ENCODE assay signal across 14 cellular contexts in the genomic region with DNA sequence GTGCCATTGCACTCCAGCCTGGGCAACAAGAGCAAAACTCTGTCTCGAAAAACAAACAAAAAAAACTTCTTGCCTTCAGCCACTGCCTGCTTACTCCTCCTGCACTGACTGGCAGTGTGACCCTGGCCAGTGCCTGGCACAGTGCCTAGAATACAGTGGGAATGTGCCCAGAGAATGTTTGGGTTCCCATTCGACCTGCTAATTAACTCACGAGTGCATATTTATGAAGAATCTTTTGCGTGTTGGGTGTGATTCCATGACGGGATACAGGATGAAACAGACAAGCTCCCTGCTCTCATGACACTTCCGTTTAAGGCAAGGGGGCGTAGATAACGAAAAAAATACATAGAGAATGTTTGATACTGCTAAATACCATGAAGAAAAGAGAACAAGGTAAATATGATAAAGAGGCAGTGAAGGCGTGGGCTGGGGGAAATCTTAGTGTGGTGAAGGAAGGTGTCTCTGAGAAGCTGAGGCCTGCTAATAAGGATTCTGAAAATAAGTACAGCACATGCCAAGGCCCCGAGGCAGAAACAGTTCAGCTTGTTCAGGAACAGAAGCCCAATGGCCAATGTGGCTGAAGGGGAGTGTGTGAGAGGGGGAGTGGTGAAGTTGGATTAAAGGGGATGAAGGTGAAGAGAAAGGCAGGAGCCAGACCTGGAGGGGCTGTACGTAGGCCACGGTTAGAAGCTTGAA. TPM values are rescaled to one million over a fixed set of nuclear protein-coding genes. Genes with fewer than 3 reads are reported as not detected.
DNase-seq lines count a peak whose midpoint lies in the region; ATAC-seq, FAIRE-seq and TF ChIP-seq lines count a peak whose summit lies in the region.
"Had no signal": no experiment of that assay in that cellular context is flagged by ENCODE, and none has a peak within 500 bp of the region (broad histone marks: within the 10 kb centered on the region; RNA-seq: fewer than 3 reads in every experiment).

No MANE protein-coding gene starts in this region.

- POLR2A ChIA-PET in CD8-positive, alpha-beta memory T cell (lab: Charles Lee) = interaction anchor here (2.0 to 2.8 kb wide), 2 partner anchors 9 to 22 kb away, joined by 7 to 13 read pairs; no protein-coding TSS in a partner anchor

- intact Hi-C loops in adrenal gland (cut with DNase I) = no loop called here

- no peak overlapping the region for H3K4me3 ChIP-seq in CD8-positive, alpha-beta memory T cell (ENCODE audit: low read length)
- no peak overlapping the region for H3K4me3 ChIP-seq in adrenal gland
- H3K4me3 ChIP-seq: prostate gland had no signal

- peak overlapping the region; percentile 78 to 99 (median 85) for H3K4me3 Mint-ChIP-seq in CD8-positive, alpha-beta memory T cell
- peak overlapping the region; percentile 34 to 78 (median 52) for H3K4me3 Mint-ChIP-seq in naive B cell

- TF ChIP-seq CTCF in adrenal gland (IDR thresholded peaks at IDR 0.05) = no peak

- TF ChIP-seq POLR2A in GM12892 (IDR thresholded peaks at IDR 0.05; ENCODE audit: low read depth, low read length) = no peak
- TF ChIP-seq POLR2A in adrenal gland (IDR thresholded peaks at IDR 0.05) = no peak

- no peaks in the 10 kb centered on the region for H3K36me3 ChIP-seq in CD8-positive, alpha-beta memory T cell (ENCODE audit: insufficient read depth, low read length)
- H3K36me3 ChIP-seq in adrenal gland (replicated peaks in 1 of 2) = no peaks in the 10 kb centered on the region
- H3K36me3 ChIP-seq: prostate gland had no signal

- peak overlapping the region; percentile 67 to 99 (median 95) for H3K27ac Mint-ChIP-seq in CD8-positive, alpha-beta memory T cell
- peak overlapping the region in 5 of 6 donors; percentile 54 to 91 (median 77) for H3K27ac Mint-ChIP-seq in naive B cell

- H3K4me1 Mint-ChIP-seq in CD8-positive, alpha-beta memory T cell = peaks cover 78 to 92% (median 92%) of the 10 kb centered on the region in 3 donors
- peaks cover 80 to 95% (median 93%) of the 10 kb centered on the region in 3 donors for H3K4me1 Mint-ChIP-seq in naive B cell

- FAIRE-seq in GM12892 (lab: Jason Lieb, UNC) = peak; percentile 81
- FAIRE-seq: G401.6 had no signal

- H3K9me3 ChIP-seq in CD8-positive, alpha-beta memory T cell (ENCODE audit: low read length) = no peaks in the 10 kb centered on the region
- no peaks in the 10 kb centered on the region for H3K9me3 ChIP-seq in adrenal gland (replicated peaks in 1 of 3)
- H3K9me3 ChIP-seq: prostate gland had no signal

- no peak for DNase-seq in CD8-positive, alpha-beta memory T cell
- DNase-seq in GM12892 (ENCODE audit: insufficient read length) (no peak), adrenal gland (peak; percentile 71 to 84 (median 78)), naive B cell (no peak), NCI-H1436 (lab: John Stamatoyannopoulos, UW) (no peak), DMS53 (lab: John Stamatoyannopoulos, UW) (no peak)
- DNase-seq: amniotic stem cell, NCI-H1092 treated with DMSO at 0.1 percent for 48 hours, PC-3 had no signal

- ATAC-seq in naive B cell (ENCODE audit: low read depth in 2 of 2) (no peak), HG02970 (IDR thresholded peaks at IDR 0.05; ENCODE audit: low FRiP score, unreplicated experiment) (no peak), GM21737 (IDR thresholded peaks at IDR 0.05; ENCODE audit: unreplicated experiment) (no peak)
- ATAC-seq: PC-3 had no signal

- no peak overlapping the region for H3K27ac ChIP-seq in CD8-positive, alpha-beta memory T cell (ENCODE audit: low read depth, low read length)
- peak overlapping the region in 2 of 5 donors; percentile 40 to 54 for H3K27ac ChIP-seq in adrenal gland

- peaks cover 0 to 50% (median 14%) of the 10 kb centered on the region in 3 donors for H3K36me3 Mint-ChIP-seq in CD8-positive, alpha-beta memory T cell
- H3K36me3 Mint-ChIP-seq in naive B cell = no peaks in the 10 kb centered on the region

- CTCF ChIA-PET in CD8-positive, alpha-beta memory T cell (lab: Charles Lee) = interaction anchor here (3.1 to 12.6 kb wide), 4 partner anchors 12 to 35 kb away, joined by 13 to 133 read pairs (median 72); partner anchors contain the start of gene PHOSPHO1

- H3K9me3 Mint-ChIP-seq in CD8-positive, alpha-beta memory T cell = no peaks in the 10 kb centered on the region
- H3K9me3 Mint-ChIP-seq in naive B cell = no peaks in the 10 kb centered on the region

- peaks cover 90% of the 10 kb centered on the region for H3K4me1 ChIP-seq in CD8-positive, alpha-beta memory T cell (ENCODE audit: insufficient read depth, low read length)
- peaks cover 8 to 18% of the 10 kb centered on the region in 2 donors for H3K4me1 ChIP-seq in adrenal gland (replicated peaks in 1 of 2)
- H3K4me1 ChIP-seq: prostate gland had no signal

- H3K27me3 Mint-ChIP-seq in CD8-positive, alpha-beta memory T cell = no peaks in the 10 kb centered on the region
- no peaks in the 10 kb centered on the region for H3K27me3 Mint-ChIP-seq in naive B cell

- no peaks in the 10 kb centered on the region for H3K27me3 ChIP-seq in CD8-positive, alpha-beta memory T cell (ENCODE audit: insufficient read depth, low read length, poor library complexity, severe bottlenecking)
- H3K27me3 ChIP-seq in adrenal gland = peaks cover 6% of the 10 kb centered on the region

- WGBS in adrenal gland, 4 donors = 43 to 53% (median 47%) methylated on average over 12 of the region's 12 CpGs

RNA-seq across cellular contexts. Expression of gene ABI3, which starts 4.3 kb away (rescaled TPM):
- total RNA-seq in CD8-positive, alpha-beta memory T cell = 10 to 100 TPM; 46.4 to 48.5 TPM
- polyA plus RNA-seq in CD8-positive, alpha-beta memory T cell = 95.4 TPM
- polyA plus RNA-seq in GM12892 (2012; ENCODE audit: missing spikeins) = 22.7 TPM
- 10 to 100 TPM; 10.4 to 39.9 (median 17.5) TPM for total RNA-seq in adrenal gland
- polyA plus RNA-seq in adrenal gland = 10 to 100 TPM in 2 of 3 donors, 1 to 10 TPM in 1; 4.4 to 15.1 (median 13.0) TPM
- 10 to 100 TPM in 4 of 6 donors, 1 to 10 TPM in 2; 8.1 to 28.4 (median 18.0) TPM for polyA plus RNA-seq in naive B cell (ENCODE audit: low read depth in 6 of 6)
- total RNA-seq: PC-3 had no signal

RNA-seq across cellular contexts. Expression of gene GNGT2, which starts 4.4 kb away (rescaled TPM):
- total RNA-seq in CD8-positive, alpha-beta memory T cell = 10 to 100 TPM; 24.0 to 26.5 TPM
- 33.6 TPM for polyA plus RNA-seq in CD8-positive, alpha-beta memory T cell
- polyA plus RNA-seq in GM12892 (2012; ENCODE audit: missing spikeins) = 33.7 TPM
- total RNA-seq in adrenal gland = 10 to 100 TPM in 1 of 8 donors, 1 to 10 TPM in 7; 1.2 to 31.9 (median 3.4) TPM
- 1 to 10 TPM; 3.2 to 6.5 (median 3.3) TPM for polyA plus RNA-seq in adrenal gland
- polyA plus RNA-seq in naive B cell (ENCODE audit: low read depth in 6 of 6) = 10 to 100 TPM in 3 of 6 donors, 1 to 10 TPM in 3; 4.5 to 16.0 (median 11.3) TPM

RNA-seq across cellular contexts. Expression of gene PHOSPHO1, which starts 15.8 kb away (rescaled TPM):
- not detected for total RNA-seq in CD8-positive, alpha-beta memory T cell
- 0.91 TPM for polyA plus RNA-seq in CD8-positive, alpha-beta memory T cell
- 0.81 TPM for polyA plus RNA-seq in GM12892 (2012; ENCODE audit: missing spikeins)
- total RNA-seq in adrenal gland = under 1 TPM in 4 of 8 donors, not detected in 4; 0.25 to 0.84 (median 0.60) TPM
- polyA plus RNA-seq in adrenal gland (under 1 TPM in 2 of 3 donors, not detected in 1; 0.56 to 0.61 TPM), naive B cell (ENCODE audit: low read depth in 6 of 6) (under 1 TPM in 4 of 6 donors, not detected in 2; 0.25 to 0.58 (median 0.31) TPM)
- total RNA-seq: epithelial cell of proximal tubule had no signal

Comparison
In these comparisons a context has a peak if more than half of its experiments do, and no peak if none do; other contexts are left out.
1. DNase-seq: peak in adrenal gland (7 of 7); none in CD8-positive, alpha-beta memory T cell (0 of 5), GM12892 (single experiment), naive B cell (single experiment), NCI-H1436 (single experiment) and DMS53 (single experiment).